Comparison of ENCODE assay signal across 10 cellular contexts in genomic region chr6:5175195-5175594, GRCh38.
DNase-seq lines count a peak whose midpoint lies in the region; ATAC-seq and TF ChIP-seq lines count a peak whose summit lies in the region.
"Had no signal": no experiment of that assay in that cellular context is flagged by ENCODE, and none has a peak within 500 bp of the region (broad histone marks: within the 10 kb centered on the region; RNA-seq: fewer than 3 reads in every experiment).

No MANE protein-coding gene starts in this region.

- no peaks in the 10 kb centered on the region for H3K4me1 ChIP-seq in hepatocyte (ENCODE audit: insufficient read depth)
- H3K4me1 ChIP-seq: colonic mucosa had no signal

- 43% methylated on average over 4 of the region's 4 CpGs for WGBS in hepatocyte (ENCODE audit: low lambda C conversion rate, missing lambda C conversion rate)

- no peak overlapping the region for H3K4me2 ChIP-seq in hepatocyte

- H2AFZ ChIP-seq in hepatocyte, result no peak overlapping the region

- intact Hi-C loops in cardiac septum (cut with DNase I), result no loop called here

- TF ChIP-seq CTCF in GM06990 (IDR thresholded peaks at IDR 0.05; ENCODE audit: insufficient read depth, low read length, poor library complexity, severe bottlenecking) (peak; percentile 81), hepatocyte (IDR thresholded peaks at IDR 0.05; ENCODE audit: poor library complexity) (peak; percentile 36)

- no peaks in the 10 kb centered on the region for H3K27me3 Mint-ChIP-seq in T-helper 17 cell

- H3K27ac Mint-ChIP-seq in T-helper 17 cell, result peak overlapping the region; percentile 92

- ATAC-seq in T-helper 17 cell (no peak), HG03039 (IDR thresholded peaks at IDR 0.05; ENCODE audit: unreplicated experiment) (no peak)

- H3K4me3 ChIP-seq in GM06990 (replicated peaks; ENCODE audit: low read depth, low read length) (peak overlapping the region; percentile 31; the same call in 1 of the 2 replicates), hepatocyte (no peak overlapping the region)
- H3K4me3 ChIP-seq: colonic mucosa had no signal

- no peaks in the 10 kb centered on the region for H3K79me2 ChIP-seq in hepatocyte

- H3K36me3 Mint-ChIP-seq in T-helper 17 cell (ENCODE audit: low read depth), result no peaks in the 10 kb centered on the region

- no peaks in the 10 kb centered on the region for H3K9me2 ChIP-seq in hepatocyte (replicated peaks; ENCODE audit: insufficient read depth)

- no peaks in the 10 kb centered on the region for H3K27me3 ChIP-seq in GM06990 (replicated peaks; ENCODE audit: control insufficient read depth, insufficient read depth, low read length)
- no peaks in the 10 kb centered on the region for H3K27me3 ChIP-seq in hepatocyte
- H3K27me3 ChIP-seq: colonic mucosa had no signal

- peak overlapping the region; percentile 71 for H3K4me3 Mint-ChIP-seq in T-helper 17 cell

- no peaks in the 10 kb centered on the region for H3K36me3 ChIP-seq in GM06990 (ENCODE audit: control insufficient read depth, insufficient read depth, low read length)
- H3K36me3 ChIP-seq in hepatocyte (replicated peaks; ENCODE audit: insufficient read depth, low read depth), result no peaks in the 10 kb centered on the region
- H3K36me3 ChIP-seq: colonic mucosa had no signal

- H3K9me3 ChIP-seq in T-helper 17 cell (ENCODE audit: control insufficient read depth, low read length, poor library complexity, severe bottlenecking), result no peaks in the 10 kb centered on the region
- H3K9me3 ChIP-seq in hepatocyte (ENCODE audit: low read depth), result no peaks in the 10 kb centered on the region
- H3K9me3 ChIP-seq: colonic mucosa had no signal

- H3K4me1 Mint-ChIP-seq in T-helper 17 cell, result peaks cover 25% of the 10 kb centered on the region

- DNase-seq in ACHN, result peak; percentile 19
- DNase-seq in GM06990 (ENCODE audit: extremely low read depth, insufficient read length), result no peak
- no peak for DNase-seq in T-helper 17 cell
- no peak for DNase-seq in hepatocyte (ENCODE audit: low spot score)
- no peak for DNase-seq in GM03348 (ENCODE audit: low spot score)
- DNase-seq in cardiac septum (ENCODE audit: low spot score), result no peak
- DNase-seq in NCI-H2196 (lab: John Stamatoyannopoulos, UW; ENCODE audit: unreplicated experiment), result no peak
- DNase-seq: colonic mucosa, NCI-H526 treated with DMSO at 0.1 percent for 48 hours had no signal

- H3K27ac ChIP-seq in hepatocyte, result no peak overlapping the region
- H3K27ac ChIP-seq: colonic mucosa had no signal

- H4K20me1 ChIP-seq in hepatocyte (ENCODE audit: insufficient read depth, poor library complexity, severe bottlenecking), result no peaks in the 10 kb centered on the region

- in situ Hi-C loops in ACHN (cut with HindIII; ENCODE audit: low pct_ligation_motif_present, low pct_unique_long_range_greater_than_20kb, low sequenced_read_pairs), result no loop called here
